Comparison of ENCODE assay signal across 8 cellular contexts in the genomic region with DNA sequence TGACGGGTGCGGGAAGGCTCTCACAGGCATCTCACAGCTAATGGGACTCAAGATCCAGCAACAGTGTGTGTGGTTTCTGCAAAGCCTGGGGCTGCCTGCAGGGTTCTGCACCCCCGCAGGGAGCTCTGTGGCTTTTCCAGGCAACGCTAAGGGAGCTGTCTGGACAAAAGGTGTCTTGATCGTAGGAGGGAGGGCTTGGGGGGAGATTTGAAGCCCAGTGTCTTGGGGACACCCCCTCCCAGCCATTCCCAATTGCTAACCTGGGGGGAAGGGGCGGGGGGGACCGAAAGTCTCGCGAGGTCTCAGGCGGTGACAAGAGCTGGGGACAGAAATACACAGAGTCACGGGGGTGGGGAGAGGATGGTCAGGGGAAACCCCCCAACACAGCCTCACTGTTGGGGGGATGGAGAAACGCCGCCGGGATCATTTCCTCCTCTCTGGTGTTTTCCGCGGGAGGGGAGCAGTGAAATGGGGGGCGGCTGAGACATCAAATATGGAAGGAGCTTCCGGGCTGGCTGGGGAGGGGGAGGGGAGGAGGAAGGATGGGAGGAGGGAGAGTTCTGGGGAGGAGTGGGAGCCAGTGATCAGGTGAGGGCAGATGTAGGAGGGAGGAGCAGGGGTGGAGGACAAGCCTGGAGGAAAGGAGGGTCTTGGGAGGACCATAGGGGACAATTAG. TPM values are rescaled to one million over a fixed set of nuclear protein-coding genes. Genes with fewer than 3 reads are reported as not detected.
DNase-seq lines count a peak whose midpoint lies in the region; ATAC-seq lines count a peak whose summit lies in the region.

No MANE protein-coding gene starts in this region.

- peak overlapping the region; percentile 49 for H3K4me3 ChIP-seq in iPS-18a (ENCODE audit: low read length)

- H3K27ac ChIP-seq in iPS-18a (ENCODE audit: low read length), result peak overlapping the region; percentile 49

- peaks cover 13 to 22% (median 14%) of the 10 kb centered on the region in 3 donors for H3K4me1 Mint-ChIP-seq in T-cell

- H3K27me3 Mint-ChIP-seq in T-cell, result peaks cover 54 to 62% of the 10 kb centered on the region in 2 donors

- H3K36me3 ChIP-seq in iPS-18a (ENCODE audit: control insufficient read depth, low read depth, low read length), result no peaks in the 10 kb centered on the region

- H3K9me3 ChIP-seq in iPS-18a (ENCODE audit: control insufficient read depth, low read depth, low read length), result no peaks in the 10 kb centered on the region

- CTCF ChIA-PET in T-cell (lab: Charles Lee), result interaction anchor here in 1 of 2 donors (0.5 kb wide), 1 partner anchor 292 kb away, joined by 3 read pairs; no protein-coding TSS in a partner anchor

- POLR2A ChIA-PET in T-cell (lab: Charles Lee), result interaction anchor here in 1 of 2 donors (0.7 kb wide), 1 partner anchor 164 kb away, joined by 4 read pairs; no protein-coding TSS in a partner anchor

- ATAC-seq in T-cell (replicated peaks in 1 of 4) (peak in 1 of 4 experiments; percentile 62), HG02973 (IDR thresholded peaks at IDR 0.05; ENCODE audit: unreplicated experiment) (no peak), GM19397 (IDR thresholded peaks at IDR 0.05; ENCODE audit: unreplicated experiment) (no peak), HG02642 (IDR thresholded peaks at IDR 0.05; ENCODE audit: poor library complexity, unreplicated experiment) (no peak)

- peaks cover 4% of the 10 kb centered on the region for H3K27me3 ChIP-seq in iPS-18a (ENCODE audit: control insufficient read depth, insufficient read depth, low read length)

- no peak overlapping the region for H3K27ac Mint-ChIP-seq in T-cell

- H3K9ac ChIP-seq in iPS-18a (ENCODE audit: low read length), result peak overlapping the region; percentile 47

- peaks cover 9% of the 10 kb centered on the region for H3K4me1 ChIP-seq in iPS-18a (ENCODE audit: control insufficient read depth, low read depth, low read length)

- peak; percentile 56 for DNase-seq in DMS153 (lab: John Stamatoyannopoulos, UW)
- peak; percentile 10 for DNase-seq in HCEC 1CT
- no peak for DNase-seq in T-cell
- DNase-seq in NCI-H1048 (lab: John Stamatoyannopoulos, UW), result no peak

- H3K36me3 Mint-ChIP-seq in T-cell, result no peaks in the 10 kb centered on the region

- H3K9me3 Mint-ChIP-seq in T-cell, result no peaks in the 10 kb centered on the region

- peak overlapping the region; percentile 44 to 63 (median 61) for H3K4me3 Mint-ChIP-seq in T-cell

RNA-seq across cellular contexts. Expression of gene KCNC3, which starts 13.3 kb away (rescaled TPM):
- 1 to 10 TPM in 4 of 5 donors, under 1 TPM in 1; 0.75 to 4.3 (median 1.5) TPM for total RNA-seq in T-cell

RNA-seq across cellular contexts. Expression of gene NAPSA, which starts 49.5 kb away (rescaled TPM):
- 1 to 10 TPM; 2.6 to 7.1 (median 3.0) TPM for total RNA-seq in T-cell

Comparison
In these comparisons a context has a peak if more than half of its experiments do, and no peak if none do; other contexts are left out.
1. DNase-seq: peak in DMS153 (single experiment) and HCEC 1CT (single experiment); none in T-cell (0 of 34) and NCI-H1048 (single experiment).